16 cellular contexts compared by ENCODE assay signal in the genomic region with DNA sequence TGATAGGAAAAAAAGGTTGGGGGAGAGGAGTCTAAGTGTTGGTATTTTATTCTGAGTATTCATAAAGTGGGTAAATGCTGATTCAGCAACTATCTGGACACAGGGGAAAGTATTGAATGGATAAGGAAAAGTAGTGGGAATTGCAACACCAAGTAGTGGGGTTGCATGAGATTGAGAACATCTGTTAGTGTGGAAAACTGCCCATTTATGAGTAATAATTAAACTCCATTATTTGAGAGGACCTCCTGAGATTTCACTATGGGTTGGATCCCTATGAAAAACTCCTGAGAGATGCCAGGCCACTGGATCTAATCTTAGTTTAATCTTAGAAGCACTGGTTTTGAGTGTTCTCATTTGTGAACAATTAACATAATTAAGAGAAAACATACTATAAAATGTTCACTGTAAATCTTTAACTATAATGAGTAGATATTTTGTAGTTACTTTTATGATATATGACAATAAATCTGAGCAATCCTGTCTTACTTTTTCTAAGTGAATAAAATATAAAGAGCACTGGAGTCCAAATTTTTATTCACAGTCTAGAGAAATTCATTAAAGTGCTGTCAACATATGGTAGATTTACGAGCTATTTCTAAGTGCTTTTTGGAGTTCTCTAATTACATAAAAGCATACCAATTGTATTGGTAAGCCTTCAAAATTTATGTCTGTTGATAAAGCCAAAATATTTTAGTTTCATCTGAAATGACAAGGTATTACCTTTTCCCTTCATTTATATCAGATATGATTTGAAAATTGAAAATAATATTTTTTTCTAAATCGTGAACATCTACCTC.
DNase-seq lines count a peak whose midpoint lies in the region; ATAC-seq and TF ChIP-seq lines count a peak whose summit lies in the region.
"Had no signal": no experiment of that assay in that cellular context is flagged by ENCODE, and none has a peak within 500 bp of the region (broad histone marks: within the 10 kb centered on the region; RNA-seq: fewer than 3 reads in every experiment).

No MANE protein-coding gene starts in this region.

- H3K36me3 ChIP-seq in breast epithelium: no peaks in the 10 kb centered on the region
- peaks cover 4 to 9% (median 8%) of the 10 kb centered on the region in 5 donors for H3K36me3 ChIP-seq in subcutaneous abdominal adipose tissue (ENCODE audit: control insufficient read depth in 5 of 5, insufficient read depth in 5 of 5, low read length in 5 of 5)

- no TSS peak for BruUV-seq in MCF 10A (replicated peaks; lab: Mats Ljungman, UMichigan)

- no peak for TF ChIP-seq POLR2A in breast epithelium (IDR thresholded peaks at IDR 0.05)

- intact Hi-C loops in MCF 10A (cut with micrococcal nuclease): no loop called here
- intact Hi-C loops in breast epithelium (cut with DNase I; ENCODE audit: low total_unique reads): no loop called here
- intact Hi-C loops in left cardiac atrium (cut with DNase I): no loop called here

- no peaks in the 10 kb centered on the region for H3K27me3 Mint-ChIP-seq in MCF 10A (ENCODE audit: insufficient read depth, unreplicated experiment)
- H3K27me3 Mint-ChIP-seq: activated CD8-positive, alpha-beta T cell treated with anti-CD3 and anti-CD28 coated beads for 36 hours; central memory CD8-positive, alpha-beta T cell; natural killer cell treated with Interleukin-12 subunit alpha and Interleukin-12 subunit beta and Interleukin-15 and Interleukin-18, amount 100 ng/mL, for 72 hours had no signal

- no peak overlapping the region for H3K9ac ChIP-seq in subcutaneous abdominal adipose tissue (ENCODE audit: low read length in 5 of 5)

- H3K4me3 Mint-ChIP-seq in MCF 10A (ENCODE audit: unreplicated experiment): no peak overlapping the region
- H3K4me3 Mint-ChIP-seq: activated CD8-positive, alpha-beta T cell treated with anti-CD3 and anti-CD28 coated beads for 36 hours; central memory CD8-positive, alpha-beta T cell; natural killer cell treated with Interleukin-12 subunit alpha and Interleukin-12 subunit beta and Interleukin-15 and Interleukin-18, amount 100 ng/mL, for 72 hours had no signal

- CTCF ChIA-PET in MCF 10A (lab: Yijun Ruan, JAX): no interaction called here

- no peaks in the 10 kb centered on the region for H3K4me1 ChIP-seq in breast epithelium
- H3K4me1 ChIP-seq in subcutaneous abdominal adipose tissue (ENCODE audit: control insufficient read depth in 5 of 5, insufficient read depth in 5 of 5, low read length in 5 of 5): peaks cover 0 to 18% (median 2%) of the 10 kb centered on the region in 5 donors

- H3K36me3 Mint-ChIP-seq in MCF 10A (ENCODE audit: insufficient read depth, unreplicated experiment): no peaks in the 10 kb centered on the region

- no peak overlapping the region for H3K4me3 ChIP-seq in breast epithelium
- no peak overlapping the region for H3K4me3 ChIP-seq in subcutaneous abdominal adipose tissue (ENCODE audit: low read depth in 1 of 5, low read length in 5 of 5)

- H3K9me3 ChIP-seq in breast epithelium (peaks cover 0 to 5% of the 10 kb centered on the region in 2 donors), subcutaneous abdominal adipose tissue (ENCODE audit: control insufficient read depth in 5 of 5, low read length in 5 of 5) (peaks cover 0 to 8% (median 3%) of the 10 kb centered on the region in 5 donors)

- no peak overlapping the region for H3K27ac ChIP-seq in breast epithelium
- peak overlapping the region; percentile 50 for H3K27ac ChIP-seq in subcutaneous abdominal adipose tissue (ENCODE audit: low read depth, low read length)

- H3K4me1 Mint-ChIP-seq in MCF 10A (ENCODE audit: insufficient read depth, unreplicated experiment): peaks cover 12% of the 10 kb centered on the region

- no peak overlapping the region for H3K27ac Mint-ChIP-seq in MCF 10A (ENCODE audit: low read depth, unreplicated experiment)
- H3K27ac Mint-ChIP-seq: activated CD8-positive, alpha-beta T cell treated with anti-CD3 and anti-CD28 coated beads for 36 hours; natural killer cell treated with Interleukin-12 subunit alpha and Interleukin-12 subunit beta and Interleukin-15 and Interleukin-18, amount 100 ng/mL, for 72 hours had no signal

- no peaks in the 10 kb centered on the region for H3K27me3 ChIP-seq in breast epithelium
- H3K27me3 ChIP-seq in subcutaneous abdominal adipose tissue (ENCODE audit: control insufficient read depth in 5 of 5, insufficient read depth in 4 of 5, low read length in 5 of 5): no peaks in the 10 kb centered on the region

- TF ChIP-seq CTCF in MCF 10A (IDR thresholded peaks at IDR 0.05; ENCODE audit: unreplicated experiment) (no peak), breast epithelium (IDR thresholded peaks at IDR 0.05) (no peak)

- peaks cover 9% of the 10 kb centered on the region for H3K9me3 Mint-ChIP-seq in MCF 10A (ENCODE audit: unreplicated experiment)

- POLR2A ChIA-PET in MCF 10A (lab: Yijun Ruan, JAX): interaction anchor here (0.6 to 0.7 kb wide), 3 partner anchors 30 to 476 kb away, joined by 4 read pairs; no protein-coding TSS in a partner anchor

- DNase-seq in MCF 10A (ENCODE audit: unreplicated experiment) (peak; percentile 50), breast epithelium (ENCODE audit: low spot score in 2 of 2) (no peak), amniotic epithelial cell (ENCODE audit: low read depth) (peak; percentile 77), left cardiac atrium (no peak), Ammon's horn (ENCODE audit: low spot score) (no peak), NCI-H1436 treated with DMSO at 0.1 percent for 48 hours (lab: John Stamatoyannopoulos, UW) (no peak)
- no peak for DNase-seq in activated CD4-positive, alpha-beta T cell treated with anti-CD3 and anti-CD28 coated beads for 4 hours
- DNase-seq: activated CD8-positive, alpha-beta T cell treated with anti-CD3 and anti-CD28 coated beads for 36 hours; activated gamma-delta T cell treated with Interleukin-2 at 50 U/mL for 16 hours; stimulated activated CD4-positive, alpha-beta T cell treated with anti-CD3 and anti-CD28 coated beads, Interleukin-12 subunit alpha, Interleukin-12 subunit beta, amount 100 ng/mL, for 4 hours; T-helper 9 cell; trophoblast cell had no signal

- ATAC-seq in left cardiac atrium: peak; percentile 44 to 69
- ATAC-seq: activated CD8-positive, alpha-beta T cell treated with anti-CD3 and anti-CD28 coated beads for 36 hours; natural killer cell treated with Interleukin-12 subunit alpha and Interleukin-12 subunit beta and Interleukin-15 and Interleukin-18, amount 100 ng/mL, for 72 hours; Panc1 had no signal

Comparison
In these comparisons a context has a peak if more than half of its experiments do, and no peak if none do; other contexts are left out.
1. DNase-seq: peak in MCF 10A (single experiment) and amniotic epithelial cell (single experiment); none in breast epithelium (0 of 2), left cardiac atrium (single experiment), Ammon's horn (single experiment), NCI-H1436 treated with DMSO at 0.1 percent for 48 hours (single experiment) and activated CD4-positive, alpha-beta T cell treated with anti-CD3 and anti-CD28 coated beads for 4 hours (0 of 2).